Comparison of ENCODE assay signal across 1 cellular context in genomic region chr7:156918642-156919041, GRCh38.
TF ChIP-seq lines count a peak whose summit lies in the region.

No MANE protein-coding gene starts in this region.

TF ChIP-seq in GM12878, 131 proteins besides CTCF, POLR2A, EP300 and RAD21 (continues in another document):
- TF ChIP-seq RUNX3 (IDR thresholded peaks at IDR 0.05; ENCODE audit: low read length) (peak; percentile 70), HCFC1 (IDR thresholded peaks at IDR 0.05; ENCODE audit: low read length) (no peak), CHD1 (IDR thresholded peaks at IDR 0.05; ENCODE audit: low read depth, low read length) (no peak), SPI1 (IDR thresholded peaks at IDR 0.05; ENCODE audit: borderline replicate concordance, insufficient read depth, low read depth, low read length) (no peak), SUPT20H (IDR thresholded peaks at IDR 0.05; ENCODE audit: borderline replicate concordance, control insufficient read depth, low read depth, low read length) (no peak), CBX3 (IDR thresholded peaks at IDR 0.05; ENCODE audit: borderline replicate concordance, low read depth) (no peak), NFIC (IDR thresholded peaks at IDR 0.05; ENCODE audit: low read depth, low read length) (peak; percentile 57; the same call in 1 of the 2 replicates), SRF (IDR thresholded peaks at IDR 0.05; ENCODE audit: low read depth in 2 of 2, low read length in 2 of 2) (no peak), TARDBP (IDR thresholded peaks at IDR 0.05; ENCODE audit: borderline replicate concordance) (no peak), ATF3 (IDR thresholded peaks at IDR 0.05; ENCODE audit: borderline replicate concordance, extremely low read depth, low read depth, low read length) (no peak), YBX1 (IDR thresholded peaks at IDR 0.05) (no peak), JUNB (IDR thresholded peaks at IDR 0.05) (peak; percentile 93), NFXL1 (IDR thresholded peaks at IDR 0.05; ENCODE audit: borderline replicate concordance) (no peak), TBL1XR1 (IDR thresholded peaks at IDR 0.05; ENCODE audit: low read depth, low read length) (no peak), BCLAF1 (IDR thresholded peaks at IDR 0.05) (no peak), E2F8 (IDR thresholded peaks at IDR 0.05; ENCODE audit: low read depth, partially characterized antibody) (no peak), STAT1 (conservative IDR thresholded peaks at IDR 0.05) (no peak), ZNF687 (IDR thresholded peaks at IDR 0.05) (no peak), NBN (IDR thresholded peaks at IDR 0.05) (no peak), YY1 (IDR thresholded peaks at IDR 0.05; ENCODE audit: low read depth, low read length) (no peak), RELB (IDR thresholded peaks at IDR 0.05; ENCODE audit: low read depth) (no peak), FOXM1 (IDR thresholded peaks at IDR 0.05; ENCODE audit: low read depth, low read length) (0 out of 2 replicates have a peak, but pooled peaks have one; percentile 33), GATAD2B (conservative IDR thresholded peaks at IDR 0.05; ENCODE audit: low read depth) (no peak), FOS (IDR thresholded peaks at IDR 0.05; ENCODE audit: borderline replicate concordance, extremely low read depth, insufficient read length) (no peak), RELA (IDR thresholded peaks at IDR 0.05; ENCODE audit: borderline replicate concordance, partially characterized antibody) (no peak)
- TF ChIP-seq, protein P1, sequence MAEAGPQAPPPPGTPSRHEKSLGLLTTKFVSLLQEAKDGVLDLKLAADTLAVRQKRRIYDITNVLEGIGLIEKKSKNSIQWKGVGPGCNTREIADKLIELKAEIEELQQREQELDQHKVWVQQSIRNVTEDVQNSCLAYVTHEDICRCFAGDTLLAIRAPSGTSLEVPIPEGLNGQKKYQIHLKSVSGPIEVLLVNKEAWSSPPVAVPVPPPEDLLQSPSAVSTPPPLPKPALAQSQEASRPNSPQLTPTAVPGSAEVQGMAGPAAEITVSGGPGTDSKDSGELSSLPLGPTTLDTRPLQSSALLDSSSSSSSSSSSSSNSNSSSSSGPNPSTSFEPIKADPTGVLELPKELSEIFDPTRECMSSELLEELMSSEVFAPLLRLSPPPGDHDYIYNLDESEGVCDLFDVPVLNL (IDR thresholded peaks at IDR 0.05; ENCODE audit: low read depth, low read length): no peak
- TF ChIP-seq, protein P2, sequence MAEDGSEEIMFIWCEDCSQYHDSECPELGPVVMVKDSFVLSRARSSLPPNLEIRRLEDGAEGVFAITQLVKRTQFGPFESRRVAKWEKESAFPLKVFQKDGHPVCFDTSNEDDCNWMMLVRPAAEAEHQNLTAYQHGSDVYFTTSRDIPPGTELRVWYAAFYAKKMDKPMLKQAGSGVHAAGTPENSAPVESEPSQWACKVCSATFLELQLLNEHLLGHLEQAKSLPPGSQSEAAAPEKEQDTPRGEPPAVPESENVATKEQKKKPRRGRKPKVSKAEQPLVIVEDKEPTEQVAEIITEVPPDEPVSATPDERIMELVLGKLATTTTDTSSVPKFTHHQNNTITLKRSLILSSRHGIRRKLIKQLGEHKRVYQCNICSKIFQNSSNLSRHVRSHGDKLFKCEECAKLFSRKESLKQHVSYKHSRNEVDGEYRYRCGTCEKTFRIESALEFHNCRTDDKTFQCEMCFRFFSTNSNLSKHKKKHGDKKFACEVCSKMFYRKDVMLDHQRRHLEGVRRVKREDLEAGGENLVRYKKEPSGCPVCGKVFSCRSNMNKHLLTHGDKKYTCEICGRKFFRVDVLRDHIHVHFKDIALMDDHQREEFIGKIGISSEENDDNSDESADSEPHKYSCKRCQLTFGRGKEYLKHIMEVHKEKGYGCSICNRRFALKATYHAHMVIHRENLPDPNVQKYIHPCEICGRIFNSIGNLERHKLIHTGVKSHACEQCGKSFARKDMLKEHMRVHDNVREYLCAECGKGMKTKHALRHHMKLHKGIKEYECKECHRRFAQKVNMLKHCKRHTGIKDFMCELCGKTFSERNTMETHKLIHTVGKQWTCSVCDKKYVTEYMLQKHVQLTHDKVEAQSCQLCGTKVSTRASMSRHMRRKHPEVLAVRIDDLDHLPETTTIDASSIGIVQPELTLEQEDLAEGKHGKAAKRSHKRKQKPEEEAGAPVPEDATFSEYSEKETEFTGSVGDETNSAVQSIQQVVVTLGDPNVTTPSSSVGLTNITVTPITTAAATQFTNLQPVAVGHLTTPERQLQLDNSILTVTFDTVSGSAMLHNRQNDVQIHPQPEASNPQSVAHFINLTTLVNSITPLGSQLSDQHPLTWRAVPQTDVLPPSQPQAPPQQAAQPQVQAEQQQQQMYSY (CRISPR knock-in tag; IDR thresholded peaks at IDR 0.05): no peak
- TF ChIP-seq, protein P3, sequence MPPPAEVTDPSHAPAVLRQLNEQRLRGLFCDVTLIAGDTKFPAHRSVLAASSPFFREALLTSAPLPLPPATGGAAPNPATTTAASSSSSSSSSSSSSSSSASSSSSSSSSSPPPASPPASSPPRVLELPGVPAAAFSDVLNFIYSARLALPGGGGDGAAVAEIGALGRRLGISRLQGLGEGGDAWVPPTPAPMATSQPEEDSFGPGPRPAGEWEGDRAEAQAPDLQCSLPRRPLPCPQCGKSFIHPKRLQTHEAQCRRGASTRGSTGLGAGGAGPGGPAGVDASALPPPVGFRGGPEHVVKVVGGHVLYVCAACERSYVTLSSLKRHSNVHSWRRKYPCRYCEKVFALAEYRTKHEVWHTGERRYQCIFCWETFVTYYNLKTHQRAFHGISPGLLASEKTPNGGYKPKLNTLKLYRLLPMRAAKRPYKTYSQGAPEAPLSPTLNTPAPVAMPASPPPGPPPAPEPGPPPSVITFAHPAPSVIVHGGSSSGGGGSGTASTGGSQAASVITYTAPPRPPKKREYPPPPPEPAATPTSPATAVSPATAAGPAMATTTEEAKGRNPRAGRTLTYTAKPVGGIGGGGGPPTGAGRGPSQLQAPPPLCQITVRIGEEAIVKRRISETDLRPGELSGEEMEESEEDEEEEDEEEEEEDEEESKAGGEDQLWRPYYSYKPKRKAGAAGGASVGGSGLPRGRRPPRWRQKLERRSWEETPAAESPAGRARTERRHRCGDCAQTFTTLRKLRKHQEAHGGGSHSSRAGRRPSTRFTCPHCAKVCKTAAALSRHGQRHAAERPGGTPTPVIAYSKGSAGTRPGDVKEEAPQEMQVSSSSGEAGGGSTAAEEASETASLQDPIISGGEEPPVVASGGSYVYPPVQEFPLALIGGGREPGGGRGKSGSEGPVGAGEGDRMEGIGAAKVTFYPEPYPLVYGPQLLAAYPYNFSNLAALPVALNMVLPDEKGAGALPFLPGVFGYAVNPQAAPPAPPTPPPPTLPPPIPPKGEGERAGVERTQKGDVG (CRISPR knock-in tag; IDR thresholded peaks at IDR 0.05): no peak
- TF ChIP-seq, protein P4, sequence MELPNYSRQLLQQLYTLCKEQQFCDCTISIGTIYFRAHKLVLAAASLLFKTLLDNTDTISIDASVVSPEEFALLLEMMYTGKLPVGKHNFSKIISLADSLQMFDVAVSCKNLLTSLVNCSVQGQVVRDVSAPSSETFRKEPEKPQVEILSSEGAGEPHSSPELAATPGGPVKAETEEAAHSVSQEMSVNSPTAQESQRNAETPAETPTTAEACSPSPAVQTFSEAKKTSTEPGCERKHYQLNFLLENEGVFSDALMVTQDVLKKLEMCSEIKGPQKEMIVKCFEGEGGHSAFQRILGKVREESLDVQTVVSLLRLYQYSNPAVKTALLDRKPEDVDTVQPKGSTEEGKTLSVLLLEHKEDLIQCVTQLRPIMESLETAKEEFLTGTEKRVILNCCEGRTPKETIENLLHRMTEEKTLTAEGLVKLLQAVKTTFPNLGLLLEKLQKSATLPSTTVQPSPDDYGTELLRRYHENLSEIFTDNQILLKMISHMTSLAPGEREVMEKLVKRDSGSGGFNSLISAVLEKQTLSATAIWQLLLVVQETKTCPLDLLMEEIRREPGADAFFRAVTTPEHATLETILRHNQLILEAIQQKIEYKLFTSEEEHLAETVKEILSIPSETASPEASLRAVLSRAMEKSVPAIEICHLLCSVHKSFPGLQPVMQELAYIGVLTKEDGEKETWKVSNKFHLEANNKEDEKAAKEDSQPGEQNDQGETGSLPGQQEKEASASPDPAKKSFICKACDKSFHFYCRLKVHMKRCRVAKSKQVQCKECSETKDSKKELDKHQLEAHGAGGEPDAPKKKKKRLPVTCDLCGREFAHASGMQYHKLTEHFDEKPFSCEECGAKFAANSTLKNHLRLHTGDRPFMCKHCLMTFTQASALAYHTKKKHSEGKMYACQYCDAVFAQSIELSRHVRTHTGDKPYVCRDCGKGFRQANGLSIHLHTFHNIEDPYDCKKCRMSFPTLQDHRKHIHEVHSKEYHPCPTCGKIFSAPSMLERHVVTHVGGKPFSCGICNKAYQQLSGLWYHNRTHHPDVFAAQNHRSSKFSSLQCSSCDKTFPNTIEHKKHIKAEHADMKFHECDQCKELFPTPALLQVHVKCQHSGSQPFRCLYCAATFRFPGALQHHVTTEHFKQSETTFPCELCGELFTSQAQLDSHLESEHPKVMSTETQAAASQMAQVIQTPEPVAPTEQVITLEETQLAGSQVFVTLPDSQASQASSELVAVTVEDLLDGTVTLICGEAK (IDR thresholded peaks at IDR 0.05; ENCODE audit: borderline replicate concordance): no peak
